Comparison of ENCODE assay signal across 1 cellular context in genomic region chr17:46889992-46890564, GRCh38.
TF ChIP-seq lines count a peak whose summit lies in the region.

No MANE protein-coding gene starts in this region.

TF ChIP-seq in K562, 482 proteins besides CTCF, POLR2A, EP300 and RAD21 (continued from another document):
- TF ChIP-seq RCOR1 (IDR thresholded peaks at IDR 0.05; ENCODE audit: borderline replicate concordance in 1 of 2, low read depth in 2 of 2, low read length in 2 of 2), result 0 out of 4 replicates have a peak, but pooled peaks of 1 of the 2 experiments have one; percentile 16
- TF ChIP-seq PBX2 (CRISPR knock-in tag; IDR thresholded peaks at IDR 0.05; ENCODE audit: low read depth), result no peak
- TF ChIP-seq PBX2 (tag; conservative IDR thresholded peaks at IDR 0.05; ENCODE audit: low read depth), result 0 out of 2 replicates have a peak, but pooled peaks have one; percentile 13
- TF ChIP-seq CHAMP1 (IDR thresholded peaks at IDR 0.05), result no peak
- 0 out of 2 replicates have a peak, but pooled peaks have one; percentile 48 for TF ChIP-seq BHLHE40 (IDR thresholded peaks at IDR 0.05; ENCODE audit: low read length)
- no peak for TF ChIP-seq ZFP30 (CRISPR knock-in tag; IDR thresholded peaks at IDR 0.05; ENCODE audit: borderline replicate concordance)
- TF ChIP-seq TCF3 (CRISPR knock-in tag; IDR thresholded peaks at IDR 0.05), result peak; percentile 68
- TF ChIP-seq THAP7 (CRISPR knock-in tag; IDR thresholded peaks at IDR 0.05), result no peak
- TF ChIP-seq, protein P1, sequence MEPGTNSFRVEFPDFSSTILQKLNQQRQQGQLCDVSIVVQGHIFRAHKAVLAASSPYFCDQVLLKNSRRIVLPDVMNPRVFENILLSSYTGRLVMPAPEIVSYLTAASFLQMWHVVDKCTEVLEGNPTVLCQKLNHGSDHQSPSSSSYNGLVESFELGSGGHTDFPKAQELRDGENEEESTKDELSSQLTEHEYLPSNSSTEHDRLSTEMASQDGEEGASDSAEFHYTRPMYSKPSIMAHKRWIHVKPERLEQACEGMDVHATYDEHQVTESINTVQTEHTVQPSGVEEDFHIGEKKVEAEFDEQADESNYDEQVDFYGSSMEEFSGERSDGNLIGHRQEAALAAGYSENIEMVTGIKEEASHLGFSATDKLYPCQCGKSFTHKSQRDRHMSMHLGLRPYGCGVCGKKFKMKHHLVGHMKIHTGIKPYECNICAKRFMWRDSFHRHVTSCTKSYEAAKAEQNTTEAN (CRISPR knock-in tag; IDR thresholded peaks at IDR 0.05), result no peak
- TF ChIP-seq NR2F6 (CRISPR knock-in tag; IDR thresholded peaks at IDR 0.05), result no peak
- no peak for TF ChIP-seq CBX5 (IDR thresholded peaks at IDR 0.05; ENCODE audit: borderline replicate concordance, low read depth)
- peak; percentile 59; the same call in 1 of the 2 replicates for TF ChIP-seq DMBX1 (CRISPR knock-in tag; IDR thresholded peaks at IDR 0.05; ENCODE audit: borderline replicate concordance)
- no peak for TF ChIP-seq SPI1 (IDR thresholded peaks at IDR 0.05; ENCODE audit: borderline replicate concordance, low read depth, low read length)
- 0 out of 2 replicates have a peak, but pooled peaks have one; percentile 21 for TF ChIP-seq TEAD4 (IDR thresholded peaks at IDR 0.05; ENCODE audit: low read length)
- no peak for TF ChIP-seq TEAD4 (CRISPR knock-in tag; IDR thresholded peaks at IDR 0.05; ENCODE audit: borderline replicate concordance)
- peak; percentile 98 for TF ChIP-seq ZNF263 (CRISPR knock-in tag; IDR thresholded peaks at IDR 0.05; ENCODE audit: borderline replicate concordance)
- TF ChIP-seq TEAD1 (CRISPR knock-in tag; IDR thresholded peaks at IDR 0.05), result 0 out of 4 replicates have a peak, but pooled peaks of 1 of the 2 experiments have one; percentile 56
- TF ChIP-seq, protein P2, sequence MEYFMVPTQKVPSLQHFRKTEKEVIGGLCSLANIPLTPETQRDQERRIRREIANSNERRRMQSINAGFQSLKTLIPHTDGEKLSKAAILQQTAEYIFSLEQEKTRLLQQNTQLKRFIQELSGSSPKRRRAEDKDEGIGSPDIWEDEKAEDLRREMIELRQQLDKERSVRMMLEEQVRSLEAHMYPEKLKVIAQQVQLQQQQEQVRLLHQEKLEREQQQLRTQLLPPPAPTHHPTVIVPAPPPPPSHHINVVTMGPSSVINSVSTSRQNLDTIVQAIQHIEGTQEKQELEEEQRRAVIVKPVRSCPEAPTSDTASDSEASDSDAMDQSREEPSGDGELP (CRISPR knock-in tag; IDR thresholded peaks at IDR 0.05; ENCODE audit: borderline replicate concordance), result peak; percentile 56; the same call in 1 of the 2 replicates
- peak in 1 of 2 experiments; percentile 51; a peak in 1 of 4 replicates for TF ChIP-seq KDM1A (IDR thresholded peaks at IDR 0.05)
- TF ChIP-seq, protein P3, sequence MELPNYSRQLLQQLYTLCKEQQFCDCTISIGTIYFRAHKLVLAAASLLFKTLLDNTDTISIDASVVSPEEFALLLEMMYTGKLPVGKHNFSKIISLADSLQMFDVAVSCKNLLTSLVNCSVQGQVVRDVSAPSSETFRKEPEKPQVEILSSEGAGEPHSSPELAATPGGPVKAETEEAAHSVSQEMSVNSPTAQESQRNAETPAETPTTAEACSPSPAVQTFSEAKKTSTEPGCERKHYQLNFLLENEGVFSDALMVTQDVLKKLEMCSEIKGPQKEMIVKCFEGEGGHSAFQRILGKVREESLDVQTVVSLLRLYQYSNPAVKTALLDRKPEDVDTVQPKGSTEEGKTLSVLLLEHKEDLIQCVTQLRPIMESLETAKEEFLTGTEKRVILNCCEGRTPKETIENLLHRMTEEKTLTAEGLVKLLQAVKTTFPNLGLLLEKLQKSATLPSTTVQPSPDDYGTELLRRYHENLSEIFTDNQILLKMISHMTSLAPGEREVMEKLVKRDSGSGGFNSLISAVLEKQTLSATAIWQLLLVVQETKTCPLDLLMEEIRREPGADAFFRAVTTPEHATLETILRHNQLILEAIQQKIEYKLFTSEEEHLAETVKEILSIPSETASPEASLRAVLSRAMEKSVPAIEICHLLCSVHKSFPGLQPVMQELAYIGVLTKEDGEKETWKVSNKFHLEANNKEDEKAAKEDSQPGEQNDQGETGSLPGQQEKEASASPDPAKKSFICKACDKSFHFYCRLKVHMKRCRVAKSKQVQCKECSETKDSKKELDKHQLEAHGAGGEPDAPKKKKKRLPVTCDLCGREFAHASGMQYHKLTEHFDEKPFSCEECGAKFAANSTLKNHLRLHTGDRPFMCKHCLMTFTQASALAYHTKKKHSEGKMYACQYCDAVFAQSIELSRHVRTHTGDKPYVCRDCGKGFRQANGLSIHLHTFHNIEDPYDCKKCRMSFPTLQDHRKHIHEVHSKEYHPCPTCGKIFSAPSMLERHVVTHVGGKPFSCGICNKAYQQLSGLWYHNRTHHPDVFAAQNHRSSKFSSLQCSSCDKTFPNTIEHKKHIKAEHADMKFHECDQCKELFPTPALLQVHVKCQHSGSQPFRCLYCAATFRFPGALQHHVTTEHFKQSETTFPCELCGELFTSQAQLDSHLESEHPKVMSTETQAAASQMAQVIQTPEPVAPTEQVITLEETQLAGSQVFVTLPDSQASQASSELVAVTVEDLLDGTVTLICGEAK (IDR thresholded peaks at IDR 0.05), result no peak
- TF ChIP-seq, protein P3 (CRISPR knock-in tag; IDR thresholded peaks at IDR 0.05), result no peak
- TF ChIP-seq, protein P4, sequence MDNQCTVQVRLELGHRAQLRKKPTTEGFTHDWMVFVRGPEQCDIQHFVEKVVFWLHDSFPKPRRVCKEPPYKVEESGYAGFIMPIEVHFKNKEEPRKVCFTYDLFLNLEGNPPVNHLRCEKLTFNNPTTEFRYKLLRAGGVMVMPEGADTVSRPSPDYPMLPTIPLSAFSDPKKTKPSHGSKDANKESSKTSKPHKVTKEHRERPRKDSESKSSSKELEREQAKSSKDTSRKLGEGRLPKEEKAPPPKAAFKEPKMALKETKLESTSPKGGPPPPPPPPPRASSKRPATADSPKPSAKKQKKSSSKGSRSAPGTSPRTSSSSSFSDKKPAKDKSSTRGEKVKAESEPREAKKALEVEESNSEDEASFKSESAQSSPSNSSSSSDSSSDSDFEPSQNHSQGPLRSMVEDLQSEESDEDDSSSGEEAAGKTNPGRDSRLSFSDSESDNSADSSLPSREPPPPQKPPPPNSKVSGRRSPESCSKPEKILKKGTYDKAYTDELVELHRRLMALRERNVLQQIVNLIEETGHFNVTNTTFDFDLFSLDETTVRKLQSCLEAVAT (IDR thresholded peaks at IDR 0.05), result 0 out of 4 replicates have a peak, but pooled peaks of 1 of the 2 experiments have one; percentile 30
- TF ChIP-seq RNF2 (IDR thresholded peaks at IDR 0.05), result no peak
- TF ChIP-seq CREB1 (IDR thresholded peaks at IDR 0.05), result no peak
- TF ChIP-seq CREB1 (CRISPR knock-in tag; IDR thresholded peaks at IDR 0.05), result no peak
- TF ChIP-seq MTA1 (IDR thresholded peaks at IDR 0.05; ENCODE audit: borderline replicate concordance), result no peak
- TF ChIP-seq SIN3B (IDR thresholded peaks at IDR 0.05; ENCODE audit: low read depth), result no peak
- no peak for TF ChIP-seq RBM34 (IDR thresholded peaks at IDR 0.05; ENCODE audit: borderline replicate concordance, insufficient read depth, low read length)
- peak; percentile 37; the same call in 1 of the 2 replicates for TF ChIP-seq PKNOX1 (IDR thresholded peaks at IDR 0.05)
- TF ChIP-seq DPF2 (IDR thresholded peaks at IDR 0.05), result no peak
- TF ChIP-seq MEIS2 (IDR thresholded peaks at IDR 0.05; ENCODE audit: partially characterized antibody), result peak; percentile 42
- no peak for TF ChIP-seq CCAR2 (IDR thresholded peaks at IDR 0.05; ENCODE audit: low read depth, low read length)
- TF ChIP-seq, protein P5, sequence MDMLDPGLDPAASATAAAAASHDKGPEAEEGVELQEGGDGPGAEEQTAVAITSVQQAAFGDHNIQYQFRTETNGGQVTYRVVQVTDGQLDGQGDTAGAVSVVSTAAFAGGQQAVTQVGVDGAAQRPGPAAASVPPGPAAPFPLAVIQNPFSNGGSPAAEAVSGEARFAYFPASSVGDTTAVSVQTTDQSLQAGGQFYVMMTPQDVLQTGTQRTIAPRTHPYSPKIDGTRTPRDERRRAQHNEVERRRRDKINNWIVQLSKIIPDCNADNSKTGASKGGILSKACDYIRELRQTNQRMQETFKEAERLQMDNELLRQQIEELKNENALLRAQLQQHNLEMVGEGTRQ (CRISPR knock-in tag; IDR thresholded peaks at IDR 0.05), result no peak
- TF ChIP-seq GABPB1 (CRISPR knock-in tag; IDR thresholded peaks at IDR 0.05), result no peak
- TF ChIP-seq, protein P6, sequence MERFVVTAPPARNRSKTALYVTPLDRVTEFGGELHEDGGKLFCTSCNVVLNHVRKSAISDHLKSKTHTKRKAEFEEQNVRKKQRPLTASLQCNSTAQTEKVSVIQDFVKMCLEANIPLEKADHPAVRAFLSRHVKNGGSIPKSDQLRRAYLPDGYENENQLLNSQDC (CRISPR knock-in tag; IDR thresholded peaks at IDR 0.05), result no peak
